ENCODE assay signal across 8 cellular contexts in genomic region chr7:114923403-114923713, GRCh38. TPM values are rescaled to one million over a fixed set of nuclear protein-coding genes. Genes with fewer than 3 reads are reported as not detected.
A peak's percentile ranks its signal among the peaks of the same experiment; 100 is the strongest.
DNase-seq lines count a peak whose midpoint lies in the region; ATAC-seq and TF ChIP-seq lines count a peak whose summit lies in the region.

No MANE protein-coding gene starts in this region.

- H3K36me3 ChIP-seq in kidney epithelial cell (ENCODE audit: control insufficient read depth, insufficient read depth, low read length) (no peaks in the 10 kb centered on the region), testis (ENCODE audit: low read depth, missing control alignments) (no peaks in the 10 kb centered on the region)

- CTCF ChIA-PET in activated CD4-positive, alpha-beta T cell treated with anti-CD3 and anti-CD28 coated beads, Interleukin-2, amount 10 ng/mL, durations not matched to agents 7 days and 5 days (lab: Charles Lee): interaction anchor here (0.9 to 2.3 kb wide), 7 partner anchors 9 to 308 kb away, joined by 3 to 8 read pairs (median 4); no protein-coding TSS in a partner anchor

- H3K27me3 ChIP-seq in kidney epithelial cell (ENCODE audit: control insufficient read depth, insufficient read depth, low read length) (no peaks in the 10 kb centered on the region), testis (no peaks in the 10 kb centered on the region)

- TF ChIP-seq POLR2A in testis (IDR thresholded peaks at IDR 0.05): no peak

- H3K36me3 Mint-ChIP-seq in activated CD4-positive, alpha-beta T cell treated with anti-CD3 and anti-CD28 coated beads, Interleukin-2, amount 10 ng/mL, durations not matched to agents 7 days and 5 days (ENCODE audit: low read depth): peaks cover 29% of the 10 kb centered on the region
- H3K36me3 Mint-ChIP-seq in activated naive CD8-positive, alpha-beta T cell treated with anti-CD3 and anti-CD28 coated beads for 36 hours: peaks cover 24% of the 10 kb centered on the region

- intact Hi-C loops in testis (cut with DNase I; ENCODE audit: low total_unique reads): no loop called here

- WGBS in testis, 2 donors: 0 to 9% methylated on average over 4 of the region's 4 CpGs

- H3K4me3 ChIP-seq in kidney epithelial cell (ENCODE audit: low read depth, low read length): peak overlapping the region; percentile 83
- peak overlapping the region; percentile 65 to 88 for H3K4me3 ChIP-seq in testis

- H3K27me3 Mint-ChIP-seq in activated CD4-positive, alpha-beta T cell treated with anti-CD3 and anti-CD28 coated beads, Interleukin-2, amount 10 ng/mL, durations not matched to agents 7 days and 5 days: no peaks in the 10 kb centered on the region
- no peaks in the 10 kb centered on the region for H3K27me3 Mint-ChIP-seq in activated naive CD8-positive, alpha-beta T cell treated with anti-CD3 and anti-CD28 coated beads for 36 hours

- peaks cover 3% of the 10 kb centered on the region for H3K4me1 ChIP-seq in testis

- ATAC-seq in HG03469 (IDR thresholded peaks at IDR 0.05; ENCODE audit: unreplicated experiment): no peak

- H3K9me3 ChIP-seq in testis: no peaks in the 10 kb centered on the region

- no peaks in the 10 kb centered on the region for H3K9me3 Mint-ChIP-seq in activated CD4-positive, alpha-beta T cell treated with anti-CD3 and anti-CD28 coated beads, Interleukin-2, amount 10 ng/mL, durations not matched to agents 7 days and 5 days
- no peaks in the 10 kb centered on the region for H3K9me3 Mint-ChIP-seq in activated naive CD8-positive, alpha-beta T cell treated with anti-CD3 and anti-CD28 coated beads for 36 hours

- peak overlapping the region; percentile 95 for H3K27ac Mint-ChIP-seq in activated CD4-positive, alpha-beta T cell treated with anti-CD3 and anti-CD28 coated beads, Interleukin-2, amount 10 ng/mL, durations not matched to agents 7 days and 5 days
- H3K27ac Mint-ChIP-seq in activated naive CD8-positive, alpha-beta T cell treated with anti-CD3 and anti-CD28 coated beads for 36 hours: peak overlapping the region; percentile 94

- H3K4me1 Mint-ChIP-seq in activated CD4-positive, alpha-beta T cell treated with anti-CD3 and anti-CD28 coated beads, Interleukin-2, amount 10 ng/mL, durations not matched to agents 7 days and 5 days: peaks cover 38% of the 10 kb centered on the region
- peaks cover 42% of the 10 kb centered on the region for H3K4me1 Mint-ChIP-seq in activated naive CD8-positive, alpha-beta T cell treated with anti-CD3 and anti-CD28 coated beads for 36 hours

- no peak for DNase-seq in activated CD4-positive, alpha-beta T cell treated with anti-CD3 and anti-CD28 coated beads, Interleukin-2, amount 10 ng/mL, durations not matched to agents 7 days and 5 days
- DNase-seq in activated CD4-positive, alpha-beta T cell treated with anti-CD3 and anti-CD28 coated beads, Interleukin-2, amount 50 U/mL, for 48 hours: no peak
- DNase-seq in activated naive CD8-positive, alpha-beta T cell treated with anti-CD3 and anti-CD28 coated beads for 36 hours: no peak
- DNase-seq in kidney epithelial cell (ENCODE audit: low read depth) (no peak), testis (no peak), COLO668 (lab: John Stamatoyannopoulos, UW; ENCODE audit: unreplicated experiment) (no peak), epidermal melanocyte (ENCODE audit: insufficient read length, low spot score) (no peak)

- peak overlapping the region in 1 of 2 donors; percentile 76 for H3K27ac ChIP-seq in testis

- POLR2A ChIA-PET in activated CD4-positive, alpha-beta T cell treated with anti-CD3 and anti-CD28 coated beads, Interleukin-2, amount 10 ng/mL, durations not matched to agents 7 days and 5 days (lab: Charles Lee): interaction anchor here (0.6 kb wide), 2 partner anchors 8 to 34 kb away, joined by 3 to 12 read pairs; no protein-coding TSS in a partner anchor

- H3K4me3 Mint-ChIP-seq in activated CD4-positive, alpha-beta T cell treated with anti-CD3 and anti-CD28 coated beads, Interleukin-2, amount 10 ng/mL, durations not matched to agents 7 days and 5 days: peak overlapping the region; percentile 87
- H3K4me3 Mint-ChIP-seq in activated naive CD8-positive, alpha-beta T cell treated with anti-CD3 and anti-CD28 coated beads for 36 hours: peak overlapping the region; percentile 89

- TF ChIP-seq CTCF in kidney epithelial cell (IDR thresholded peaks at IDR 0.05; ENCODE audit: insufficient read depth, low read length, poor library complexity, severe bottlenecking): no peak
- no peak for TF ChIP-seq CTCF in testis (IDR thresholded peaks at IDR 0.05)

RNA-seq across cellular contexts. Expression of gene MDFIC, which starts 1.5 kb away (rescaled TPM):
- total RNA-seq in activated CD4-positive, alpha-beta T cell treated with anti-CD3 and anti-CD28 coated beads, Interleukin-2, amount 10 ng/mL, durations not matched to agents 7 days and 5 days: 10 to 100 TPM; 75.4 to 91.2 TPM
- total RNA-seq in activated naive CD8-positive, alpha-beta T cell treated with anti-CD3 and anti-CD28 coated beads for 36 hours: 10 to 100 TPM; 55.9 to 57.1 TPM
- total RNA-seq in kidney epithelial cell (8.3 and 9.7 TPM in 2 replicates), testis (1 to 10 TPM; 5.8 to 6.1 TPM)
- polyA plus RNA-seq in testis (ENCODE audit: insufficient read depth, low read depth, low replicate concordance): 7.6 TPM
